1 cellular context compared by ENCODE assay signal in genomic region chr7:86745019-86745745, GRCh38.
TF ChIP-seq lines count a peak whose summit lies in the region.

No MANE protein-coding gene starts in this region.

TF ChIP-seq in H1, 55 proteins besides CTCF, POLR2A, EP300 and RAD21 (continued from another document):
- TF ChIP-seq MAX (IDR thresholded peaks at IDR 0.05) (no peak), FOSL1 (IDR thresholded peaks at IDR 0.05; ENCODE audit: insufficient read depth, low read depth, low read length) (no peak), TAF7 (optimal IDR thresholded peaks at IDR 0.05; ENCODE audit: borderline replicate concordance, low read depth, low read length) (no peak), TBP (IDR thresholded peaks at IDR 0.05; ENCODE audit: low read depth, low read length) (no peak)
TF ChIP-seq in H1: peak in this region for 0.
